ENCODE assay signal across 9 cellular contexts in genomic region chr1:206508956-206509355, GRCh38. TPM values are rescaled to one million over a fixed set of nuclear protein-coding genes. Genes with fewer than 3 reads are reported as not detected.
DNase-seq lines count a peak whose midpoint lies in the region; ATAC-seq, FAIRE-seq and TF ChIP-seq lines count a peak whose summit lies in the region.
"Had no signal": no experiment of that assay in that cellular context is flagged by ENCODE, and none has a peak within 500 bp of the region (broad histone marks: within the 10 kb centered on the region; RNA-seq: fewer than 3 reads in every experiment).

No MANE protein-coding gene starts in this region.

- H3K9me3 ChIP-seq in spleen (no peaks in the 10 kb centered on the region), small intestine (ENCODE audit: control insufficient read depth, low read depth) (no peaks in the 10 kb centered on the region)

- H3K4me1 Mint-ChIP-seq in T-helper 2 cell treated with Interferon-gamma antibody and Interleukin-4, amounts not matched to agents 5 μg/mL and 100 μg/mL, for 36 hours (ENCODE audit: low read depth) = peaks cover 22% of the 10 kb centered on the region
- H3K4me1 Mint-ChIP-seq in activated B cell treated with CpG ODN at 0.5 μM for 24 hours = peaks cover 30% of the 10 kb centered on the region

- no peak for FAIRE-seq in small intestine (lab: Jason Lieb, UNC)

- H3K27me3 Mint-ChIP-seq in T-helper 2 cell treated with Interferon-gamma antibody and Interleukin-4, amounts not matched to agents 5 μg/mL and 100 μg/mL, for 36 hours (ENCODE audit: low read depth) = peaks cover 42% of the 10 kb centered on the region
- H3K27me3 Mint-ChIP-seq in activated B cell treated with CpG ODN at 0.5 μM for 24 hours = peaks cover 17% of the 10 kb centered on the region

- peak overlapping the region in 5 of 8 donors; percentile 63 to 84 (median 76) for H3K27ac ChIP-seq in spleen
- no peak overlapping the region for H3K27ac ChIP-seq in small intestine (ENCODE audit: low read depth in 1 of 2, low read length in 1 of 2)

- intact Hi-C loops in activated B cell treated with CpG ODN at 0.5 μM for 24 hours (cut with micrococcal nuclease) = loop anchor here (5.0 kb wide), 1 partner anchor 33 kb away; no protein-coding TSS in a partner anchor
- intact Hi-C loops in spleen (cut with DNase I; ENCODE audit: low total_unique reads) = no loop called here

- H3K36me3 Mint-ChIP-seq in T-helper 2 cell treated with Interferon-gamma antibody and Interleukin-4, amounts not matched to agents 5 μg/mL and 100 μg/mL, for 36 hours (ENCODE audit: low read depth) = peaks cover 5% of the 10 kb centered on the region
- H3K36me3 Mint-ChIP-seq in activated B cell treated with CpG ODN at 0.5 μM for 24 hours (ENCODE audit: low read depth) = no peaks in the 10 kb centered on the region

- TF ChIP-seq CTCF in activated B cell treated with CpG ODN at 0.5 μM for 24 hours (IDR thresholded peaks at IDR 0.05) (no peak), spleen (IDR thresholded peaks at IDR 0.05 in 8 of 11, conservative IDR thresholded peaks at IDR 0.05 in 3 of 11) (no peak)

- POLR2A ChIA-PET in activated B cell treated with CpG ODN at 0.5 μM for 24 hours (lab: Charles Lee) = no interaction called here

- H3K27me3 ChIP-seq in spleen (replicated peaks in 1 of 7) = peaks cover 0 to 62% (median 14%) of the 10 kb centered on the region in 7 donors
- peaks cover 0 to 3% of the 10 kb centered on the region in 2 donors for H3K27me3 ChIP-seq in small intestine (ENCODE audit: control insufficient read depth in 2 of 2, insufficient read depth in 2 of 2, low read length in 2 of 2)

- H3K27ac Mint-ChIP-seq in T-helper 2 cell treated with Interferon-gamma antibody and Interleukin-4, amounts not matched to agents 5 μg/mL and 100 μg/mL, for 36 hours = no peak overlapping the region
- H3K27ac Mint-ChIP-seq in activated B cell treated with CpG ODN at 0.5 μM for 24 hours = no peak overlapping the region

- no peak for ATAC-seq in activated B cell treated with CpG ODN at 0.5 μM for 24 hours (ENCODE audit: low read depth)

- CTCF ChIA-PET in activated B cell treated with CpG ODN at 0.5 μM for 24 hours (lab: Charles Lee) = no interaction called here

- TF ChIP-seq POLR2A in spleen (IDR thresholded peaks at IDR 0.05) = no peak

- peak overlapping the region; percentile 49 to 93 (median 68) for H3K4me3 ChIP-seq in spleen
- H3K4me3 ChIP-seq in small intestine (ENCODE audit: low read depth in 1 of 2, low read length in 2 of 2) = no peak overlapping the region

- peaks cover 3 to 87% (median 58%) of the 10 kb centered on the region in 6 donors for H3K4me1 ChIP-seq in spleen
- H3K4me1 ChIP-seq in small intestine (ENCODE audit: control insufficient read depth in 2 of 2, insufficient read depth in 1 of 2, low read depth in 1 of 2, low read length in 1 of 2) = peaks cover 0 to 6% of the 10 kb centered on the region in 2 donors

- no peaks in the 10 kb centered on the region for H3K9me3 Mint-ChIP-seq in T-helper 2 cell treated with Interferon-gamma antibody and Interleukin-4, amounts not matched to agents 5 μg/mL and 100 μg/mL, for 36 hours
- no peaks in the 10 kb centered on the region for H3K9me3 Mint-ChIP-seq in activated B cell treated with CpG ODN at 0.5 μM for 24 hours

- peak overlapping the region; percentile 62 for H3K4me3 Mint-ChIP-seq in T-helper 2 cell treated with Interferon-gamma antibody and Interleukin-4, amounts not matched to agents 5 μg/mL and 100 μg/mL, for 36 hours
- peak overlapping the region; percentile 72 for H3K4me3 Mint-ChIP-seq in activated B cell treated with CpG ODN at 0.5 μM for 24 hours

- no peak for DNase-seq in T-helper 2 cell treated with Interferon-gamma antibody and Interleukin-4, amounts not matched to agents 5 μg/mL and 100 μg/mL, for 36 hours (ENCODE audit: low spot score)
- DNase-seq in T-helper 2 cell = no peak
- no peak for DNase-seq in activated B cell treated with CpG ODN at 0.5 μM for 24 hours
- DNase-seq in hepatic stellate cell (ENCODE audit: low spot score) = peak; percentile 62
- DNase-seq in spleen = peak; percentile 30
- DNase-seq in small intestine = no peak
- DNase-seq in NCI-H345 treated with DMSO at 0.1 percent for 48 hours (lab: John Stamatoyannopoulos, UW; ENCODE audit: unreplicated experiment) = no peak
- DNase-seq in NCI-H187 (lab: John Stamatoyannopoulos, UW) = no peak
- DNase-seq: effector CD4-positive, alpha-beta T cell had no signal

- H3K36me3 ChIP-seq in spleen (no peaks in the 10 kb centered on the region), small intestine (ENCODE audit: control insufficient read depth in 2 of 2, insufficient read depth in 2 of 2, low read length in 2 of 2) (no peaks in the 10 kb centered on the region)

- 51 to 69% (median 65%) methylated on average over 6 of the region's 6 CpGs for WGBS in spleen, 5 donors
- WGBS in small intestine, 3 donors = 28 to 40% (median 35%) methylated on average over 6 of the region's 6 CpGs

RNA-seq across cellular contexts. Expression of gene RASSF5, which starts 1.6 kb away (rescaled TPM):
- 114 and 116 TPM in 2 replicates for total RNA-seq in activated B cell treated with CpG ODN at 0.5 μM for 24 hours
- total RNA-seq in spleen = 100 to 1,000 TPM; 121 to 168 (median 131) TPM
- polyA plus RNA-seq in spleen = 10 to 100 TPM; 32.2 to 39.5 (median 35.8) TPM
- polyA plus RNA-seq in small intestine = 1 to 10 TPM; 1.6 to 7.3 (median 3.2) TPM

RNA-seq across cellular contexts. Expression of gene IKBKE, which starts 38.7 kb away (rescaled TPM):
- 52.9 and 56.3 TPM in 2 replicates for total RNA-seq in activated B cell treated with CpG ODN at 0.5 μM for 24 hours
- total RNA-seq in spleen = 10 to 100 TPM; 20.1 to 37.3 (median 35.1) TPM
- 10 to 100 TPM; 11.3 to 23.2 (median 17.0) TPM for polyA plus RNA-seq in spleen
- 1 to 10 TPM; 4.1 to 8.7 (median 5.6) TPM for polyA plus RNA-seq in small intestine

Comparison
In these comparisons a context has a peak if more than half of its experiments do, and no peak if none do; other contexts are left out.
1. DNase-seq: peak in hepatic stellate cell (single experiment) and spleen (single experiment); none in T-helper 2 cell treated with Interferon-gamma antibody and Interleukin-4, amounts not matched to agents 5 μg/mL and 100 μg/mL, for 36 hours (single experiment), T-helper 2 cell (0 of 5), activated B cell treated with CpG ODN at 0.5 μM for 24 hours (single experiment), small intestine (single experiment), NCI-H345 treated with DMSO at 0.1 percent for 48 hours (single experiment) and NCI-H187 (0 of 2).
2. H3K27ac ChIP-seq: peak in spleen (5 of 8); none in small intestine (0 of 2).
3. H3K4me3 ChIP-seq: peak in spleen (8 of 8); none in small intestine (0 of 2).